ENCODE assay signal across 8 cellular contexts in genomic region chr11:59053387-59053786, GRCh38. TPM values are rescaled to one million over a fixed set of nuclear protein-coding genes. Genes with fewer than 3 reads are reported as not detected.
DNase-seq lines count a peak whose midpoint lies in the region; ATAC-seq, FAIRE-seq and TF ChIP-seq lines count a peak whose summit lies in the region.
"Had no signal": no experiment of that assay in that cellular context is flagged by ENCODE, and none has a peak within 500 bp of the region (broad histone marks: within the 10 kb centered on the region; RNA-seq: fewer than 3 reads in every experiment).

No MANE protein-coding gene starts in this region.

- TF ChIP-seq POLR2A in GM12891 (IDR thresholded peaks at IDR 0.05; ENCODE audit: low read depth, low read length): no peak
- no peak for TF ChIP-seq POLR2A in vagina (IDR thresholded peaks at IDR 0.05)

- H3K9me3 Mint-ChIP-seq in HFFc6: no peaks in the 10 kb centered on the region
- no peaks in the 10 kb centered on the region for H3K9me3 Mint-ChIP-seq in activated T-helper 1 cell treated with anti-CD3 and anti-CD28 coated beads, Interleukin-12 subunit alpha, Interleukin-12 subunit beta, Interleukin-2, Interleukin-4 antibody, amounts not matched to agents 30 ng/mL and 10 ng/mL and 1 ng/mL, durations not matched to agents 14 hours and 24 hours and 36 hours

- H3K27ac ChIP-seq in Panc1 (ENCODE audit: low read length) (no peak overlapping the region), psoas muscle (no peak overlapping the region), vagina (no peak overlapping the region)

- H3K4me1 ChIP-seq in Panc1 (ENCODE audit: control insufficient read depth, insufficient read depth, low read length) (no peaks in the 10 kb centered on the region), psoas muscle (no peaks in the 10 kb centered on the region), vagina (peaks cover 7% of the 10 kb centered on the region)

- H3K4me3 ChIP-seq in Panc1 (ENCODE audit: low read depth in 2 of 2, low read length in 2 of 2): no peak overlapping the region
- H3K4me3 ChIP-seq in psoas muscle: no peak overlapping the region
- no peak overlapping the region for H3K4me3 ChIP-seq in vagina

- H3K9me3 ChIP-seq in Panc1 (ENCODE audit: control insufficient read depth, insufficient read depth, low read depth, low read length): no peaks in the 10 kb centered on the region
- H3K9me3 ChIP-seq in psoas muscle: no peaks in the 10 kb centered on the region
- no peaks in the 10 kb centered on the region for H3K9me3 ChIP-seq in vagina

- TF ChIP-seq CTCF in HFFc6 (IDR thresholded peaks at IDR 0.05) (peak; percentile 91), Panc1 (IDR thresholded peaks at IDR 0.05) (peak; percentile 84), psoas muscle (IDR thresholded peaks at IDR 0.05) (peak; percentile 61), vagina (IDR thresholded peaks at IDR 0.05) (peak in 2 of 3 experiments; percentile 18 to 36)

- intact Hi-C loops in Panc1 (cut with micrococcal nuclease; ENCODE audit: unreplicated experiment) (loop anchor here (10.0 kb wide), 1 partner anchor 99 kb away; no protein-coding TSS in a partner anchor), psoas muscle (cut with DNase I) (loop anchor here in 1 of 2 donors (5.0 kb wide), 2 partner anchors 84 to 104 kb away; no protein-coding TSS in a partner anchor), vagina (cut with DNase I) (no loop called here)
- intact Hi-C loops in activated T-helper 1 cell treated with anti-CD3 and anti-CD28 coated beads, Interleukin-12 subunit alpha, Interleukin-12 subunit beta, Interleukin-2, Interleukin-4 antibody, amounts not matched to agents 30 ng/mL and 10 ng/mL and 1 ng/mL, durations not matched to agents 14 hours and 24 hours and 36 hours (cut with micrococcal nuclease): loop anchor here (1.0 to 5.0 kb wide), 3 partner anchors 83 to 229 kb away; no protein-coding TSS in a partner anchor

- 30 to 41% (median 34%) methylated on average over 2 of the region's 2 CpGs for WGBS in psoas muscle, 3 donors

- in situ Hi-C loops in Panc1 (cut with HindIII; ENCODE audit: low pct_unique_long_range_greater_than_20kb, low sequenced_read_pairs): no loop called here

- no TSS peak for BruUV-seq in Panc1 (replicated peaks; lab: Mats Ljungman, UMichigan)

- FAIRE-seq in GM12891 (lab: Jason Lieb, UNC): peak; percentile 89

- no peak overlapping the region for H3K27ac Mint-ChIP-seq in HFFc6
- H3K27ac Mint-ChIP-seq in activated T-helper 1 cell treated with anti-CD3 and anti-CD28 coated beads, Interleukin-12 subunit alpha, Interleukin-12 subunit beta, Interleukin-2, Interleukin-4 antibody, amounts not matched to agents 30 ng/mL and 10 ng/mL and 1 ng/mL, durations not matched to agents 14 hours and 24 hours and 36 hours: no peak overlapping the region

- peak; percentile 75; the same call in 1 of the 2 replicates for ATAC-seq in Panc1
- no peak for ATAC-seq in psoas muscle

- peaks cover 6% of the 10 kb centered on the region; the same call in 1 of the 2 replicates for H3K4me1 Mint-ChIP-seq in HFFc6 (ENCODE audit: low read depth)
- peaks cover 8% of the 10 kb centered on the region for H3K4me1 Mint-ChIP-seq in activated T-helper 1 cell treated with anti-CD3 and anti-CD28 coated beads, Interleukin-12 subunit alpha, Interleukin-12 subunit beta, Interleukin-2, Interleukin-4 antibody, amounts not matched to agents 30 ng/mL and 10 ng/mL and 1 ng/mL, durations not matched to agents 14 hours and 24 hours and 36 hours (ENCODE audit: low read depth)

- H3K27me3 Mint-ChIP-seq in HFFc6 (ENCODE audit: insufficient read depth): peaks cover 15% of the 10 kb centered on the region
- H3K27me3 Mint-ChIP-seq in activated T-helper 1 cell treated with anti-CD3 and anti-CD28 coated beads, Interleukin-12 subunit alpha, Interleukin-12 subunit beta, Interleukin-2, Interleukin-4 antibody, amounts not matched to agents 30 ng/mL and 10 ng/mL and 1 ng/mL, durations not matched to agents 14 hours and 24 hours and 36 hours (ENCODE audit: insufficient read depth): peaks cover 31% of the 10 kb centered on the region

- no peak overlapping the region for H3K4me3 Mint-ChIP-seq in HFFc6
- no peak overlapping the region for H3K4me3 Mint-ChIP-seq in activated T-helper 1 cell treated with anti-CD3 and anti-CD28 coated beads, Interleukin-12 subunit alpha, Interleukin-12 subunit beta, Interleukin-2, Interleukin-4 antibody, amounts not matched to agents 30 ng/mL and 10 ng/mL and 1 ng/mL, durations not matched to agents 14 hours and 24 hours and 36 hours

- no peak for DNase-seq in GM12891 (ENCODE audit: insufficient read length, low spot score)
- peak; percentile 43 for DNase-seq in HFFc6
- peak; percentile 10 for DNase-seq in Panc1 (ENCODE audit: low read depth, low spot score)
- DNase-seq in activated T-helper 1 cell treated with anti-CD3 and anti-CD28 coated beads, Interleukin-12 subunit alpha, Interleukin-12 subunit beta, Interleukin-2, Interleukin-4 antibody, amounts not matched to agents 30 ng/mL and 10 ng/mL and 1 ng/mL, durations not matched to agents 14 hours and 24 hours and 36 hours (ENCODE audit: low spot score): peak; percentile 58
- DNase-seq in glomerular endothelial cell (ENCODE audit: extremely low read depth, low read depth, low spot score): peak; percentile 14
- DNase-seq in psoas muscle: peak; percentile 62 to 72
- no peak for DNase-seq in vagina (ENCODE audit: extremely low spot score in 2 of 2)

- H3K36me3 ChIP-seq in Panc1 (ENCODE audit: control insufficient read depth, insufficient read depth, low read length) (no peaks in the 10 kb centered on the region), psoas muscle (ENCODE audit: insufficient read depth in 1 of 2, low read depth in 1 of 2) (no peaks in the 10 kb centered on the region), vagina (no peaks in the 10 kb centered on the region)

- H3K27me3 ChIP-seq in Panc1 (ENCODE audit: control insufficient read depth, insufficient read depth, low read length) (no peaks in the 10 kb centered on the region; the same call in 1 of the 2 replicates), psoas muscle (ENCODE audit: insufficient read depth in 3 of 3, low read length in 2 of 3) (peaks cover 0 to 3% (median 0%) of the 10 kb centered on the region in 3 donors), vagina (no peaks in the 10 kb centered on the region)

- POLR2A ChIA-PET in Panc1 (lab: Charles Lee): no interaction called here

- CTCF ChIA-PET in Panc1 (lab: Charles Lee): interaction anchor here (0.7 kb wide), 1 partner anchor 929 kb away, joined by 3 read pairs; no protein-coding TSS in a partner anchor

- H3K36me3 Mint-ChIP-seq in HFFc6 (ENCODE audit: low read depth): no peaks in the 10 kb centered on the region
- H3K36me3 Mint-ChIP-seq in activated T-helper 1 cell treated with anti-CD3 and anti-CD28 coated beads, Interleukin-12 subunit alpha, Interleukin-12 subunit beta, Interleukin-2, Interleukin-4 antibody, amounts not matched to agents 30 ng/mL and 10 ng/mL and 1 ng/mL, durations not matched to agents 14 hours and 24 hours and 36 hours (ENCODE audit: low read depth): no peaks in the 10 kb centered on the region

TF ChIP-seq in GM12891, 5 proteins besides CTCF, POLR2A, EP300 and RAD21:
- TF ChIP-seq POLR2AphosphoS5 (IDR thresholded peaks at IDR 0.05; ENCODE audit: low read depth, low read length): no peak
- TF ChIP-seq POU2F2 (IDR thresholded peaks at IDR 0.05; ENCODE audit: low read depth, low read length): no peak
- TF ChIP-seq PAX5 (IDR thresholded peaks at IDR 0.05; ENCODE audit: insufficient read depth, low read length, severe bottlenecking): no peak
- TF ChIP-seq SPI1 (IDR thresholded peaks at IDR 0.05; ENCODE audit: low read depth, low read length): no peak
- no peak for TF ChIP-seq TAF1 (IDR thresholded peaks at IDR 0.05; ENCODE audit: low read depth, low read length)

RNA-seq across cellular contexts. Expression of gene GLYATL1B, which starts 32.7 kb away (rescaled TPM):
- 0.37 TPM for polyA plus RNA-seq in GM12891 (2012; ENCODE audit: low read depth, missing spikeins)
- total RNA-seq in HFFc6 (2021; fragmentation: NEBNext Ultra II Directional; extraction: Animal tissue kit (Norgen Biotek cat#: 25700)): not detected
- total RNA-seq in Panc1 (2021; ENCODE audit: unreplicated experiment): not detected
- not detected for polyA plus RNA-seq in Panc1 (2012; ENCODE audit: insufficient read length)
- total RNA-seq in activated T-helper 1 cell treated with anti-CD3 and anti-CD28 coated beads, Interleukin-12 subunit alpha, Interleukin-12 subunit beta, Interleukin-2, Interleukin-4 antibody, amounts not matched to agents 30 ng/mL and 10 ng/mL and 1 ng/mL, durations not matched to agents 14 hours and 24 hours and 36 hours: not detected in 2 replicates
- not detected in 2 replicates for total RNA-seq in glomerular endothelial cell
- not detected for total RNA-seq in psoas muscle
- not detected for polyA plus RNA-seq in psoas muscle
- total RNA-seq in vagina: not detected
- total RNA-seq: lower leg skin had no signal

RNA-seq across cellular contexts. Expression of gene FAM111B, which starts 53.6 kb away (rescaled TPM):
- 24.7 TPM for polyA plus RNA-seq in GM12891 (2012; ENCODE audit: low read depth, missing spikeins)
- 10 to 100 TPM in 5 of 6 experiments, 1 to 10 TPM in 1; 6.1 to 16.7 (median 13.5) TPM for total RNA-seq in HFFc6 (2021; fragmentation: NEBNext Ultra II Directional; extraction: Animal tissue kit (Norgen Biotek cat#: 25700))
- total RNA-seq in Panc1 (2021; ENCODE audit: unreplicated experiment) (23.6 TPM), glomerular endothelial cell (2.2 and 5.6 TPM in 2 replicates), psoas muscle (under 1 TPM in 2 of 4 donors, not detected in 2; 0.06 to 0.09 TPM), vagina (1.2 TPM)
- polyA plus RNA-seq in Panc1 (2012; ENCODE audit: insufficient read length): 3.6 TPM
- total RNA-seq in activated T-helper 1 cell treated with anti-CD3 and anti-CD28 coated beads, Interleukin-12 subunit alpha, Interleukin-12 subunit beta, Interleukin-2, Interleukin-4 antibody, amounts not matched to agents 30 ng/mL and 10 ng/mL and 1 ng/mL, durations not matched to agents 14 hours and 24 hours and 36 hours: 54.9 and 57.3 TPM in 2 replicates
- polyA plus RNA-seq in psoas muscle: under 1 TPM; 0.01 to 0.05 (median 0.04) TPM

Comparison
In these comparisons a context has a peak if more than half of its experiments do, and no peak if none do; other contexts are left out.
1. DNase-seq: peak in HFFc6 (single experiment), Panc1 (single experiment), activated T-helper 1 cell treated with anti-CD3 and anti-CD28 coated beads, Interleukin-12 subunit alpha, Interleukin-12 subunit beta, Interleukin-2, Interleukin-4 antibody, amounts not matched to agents 30 ng/mL and 10 ng/mL and 1 ng/mL, durations not matched to agents 14 hours and 24 hours and 36 hours (single experiment), glomerular endothelial cell (single experiment) and psoas muscle (2 of 2); none in GM12891 (single experiment) and vagina (0 of 2).
2. CTCF ChIP-seq: peak in every context shown above with its lines; median percentile 91 in HFFc6; 84 in Panc1; 61 in psoas muscle; 27 in vagina.